9 cellular contexts compared by ENCODE assay signal in genomic region chr10:62527019-62527827, GRCh38.
DNase-seq lines count a peak whose midpoint lies in the region; ATAC-seq and TF ChIP-seq lines count a peak whose summit lies in the region.
"Had no signal": no experiment of that assay in that cellular context is flagged by ENCODE, and none has a peak within 500 bp of the region (broad histone marks: within the 10 kb centered on the region; RNA-seq: fewer than 3 reads in every experiment).

No MANE protein-coding gene starts in this region.

- H3K4me2 ChIP-seq in PC-3 (ENCODE audit: low read length) = no peak overlapping the region
- H3K4me2 ChIP-seq: A549 had no signal

- H3K27me3 Mint-ChIP-seq in T-helper 2 cell treated with Interferon-gamma antibody and Interleukin-4, amounts not matched to agents 5 μg/mL and 100 μg/mL, for 36 hours (ENCODE audit: low read depth) = peaks cover 8% of the 10 kb centered on the region

- no peaks in the 10 kb centered on the region for H3K79me2 ChIP-seq in PC-3 (ENCODE audit: low read length)

- H3K4me3 Mint-ChIP-seq in T-helper 2 cell treated with Interferon-gamma antibody and Interleukin-4, amounts not matched to agents 5 μg/mL and 100 μg/mL, for 36 hours = peak overlapping the region; percentile 37

- H3K36me3 ChIP-seq in PC-3 (ENCODE audit: low read depth, low read length) = no peaks in the 10 kb centered on the region
- no peaks in the 10 kb centered on the region for H3K36me3 ChIP-seq in spleen

- WGBS in spleen, 5 donors = 54 to 74% (median 56%) methylated on average over 6 of the region's 6 CpGs

- CTCF ChIA-PET in PC-3 (lab: Charles Lee) = no interaction called here

- no peaks in the 10 kb centered on the region for H3F3A ChIP-seq in PC-3 (ENCODE audit: low read length, unreplicated experiment)

- H4K20me1 ChIP-seq in PC-3 (ENCODE audit: low read length) = no peaks in the 10 kb centered on the region

- BruUV-seq in PC-3 (replicated peaks; lab: Mats Ljungman, UMichigan) = no TSS peak

- peaks cover 41% of the 10 kb centered on the region for H3K4me1 Mint-ChIP-seq in T-helper 2 cell treated with Interferon-gamma antibody and Interleukin-4, amounts not matched to agents 5 μg/mL and 100 μg/mL, for 36 hours (ENCODE audit: low read depth)

- H3K27ac ChIP-seq in PC-3 (ENCODE audit: low read length) = no peak overlapping the region
- H3K27ac ChIP-seq in spleen = peak overlapping the region; percentile 36 to 88 (median 80)
- H3K27ac ChIP-seq: A549 had no signal

- POLR2A ChIA-PET in PC-3 (lab: Charles Lee; ENCODE audit: unreplicated experiment) = interaction anchor here (0.8 kb wide), 1 partner anchor 40 kb away, joined by 5 read pairs; no protein-coding TSS in a partner anchor

- H3K9me3 ChIP-seq in PC-3 (ENCODE audit: low read length) (no peaks in the 10 kb centered on the region), spleen (peaks cover 0 to 11% (median 5%) of the 10 kb centered on the region in 8 donors)

- no peaks in the 10 kb centered on the region for H3K4me1 ChIP-seq in PC-3 (ENCODE audit: insufficient read depth, low read length)
- peaks cover 8 to 38% (median 30%) of the 10 kb centered on the region in 6 donors for H3K4me1 ChIP-seq in spleen
- H3K4me1 ChIP-seq: A549 had no signal

- DNase-seq in T-helper 2 cell treated with Interferon-gamma antibody and Interleukin-4, amounts not matched to agents 5 μg/mL and 100 μg/mL, for 36 hours (ENCODE audit: low spot score) = no peak
- DNase-seq in T-helper 2 cell (no peak), PC-3 (no peak), spleen (peak; percentile 84), EL (no peak), GM10266 (ENCODE audit: extremely low spot score) (no peak), NCI-H446 treated with DMSO at 0.1 percent for 48 hours (lab: John Stamatoyannopoulos, UW) (no peak)

- 0 out of 2 replicates have a peak overlapping the region, but pooled peaks have one; percentile 17 for H2AFZ ChIP-seq in PC-3 (ENCODE audit: low read length)

- peaks cover 23% of the 10 kb centered on the region for H3K36me3 Mint-ChIP-seq in T-helper 2 cell treated with Interferon-gamma antibody and Interleukin-4, amounts not matched to agents 5 μg/mL and 100 μg/mL, for 36 hours (ENCODE audit: low read depth)

- H3K27ac Mint-ChIP-seq in T-helper 2 cell treated with Interferon-gamma antibody and Interleukin-4, amounts not matched to agents 5 μg/mL and 100 μg/mL, for 36 hours = peak overlapping the region; percentile 67

- H3K9me2 ChIP-seq in PC-3 (replicated peaks; ENCODE audit: low read length) = no peaks in the 10 kb centered on the region

- TF ChIP-seq POLR2A in spleen (IDR thresholded peaks at IDR 0.05) = no peak

- peak; percentile 33 for ATAC-seq in HG02852 (IDR thresholded peaks at IDR 0.05; ENCODE audit: unreplicated experiment)
- ATAC-seq in PC-3 = no peak
- ATAC-seq: A549 had no signal

- H3K4me3 ChIP-seq in PC-3 (ENCODE audit: low read length) (no peak overlapping the region), spleen (no peak overlapping the region)
- H3K4me3 ChIP-seq: A549 had no signal

- TF ChIP-seq CTCF in PC-3 (conservative IDR thresholded peaks at IDR 0.05; ENCODE audit: low read depth, low read length) (no peak), spleen (IDR thresholded peaks at IDR 0.05 in 8 of 11, conservative IDR thresholded peaks at IDR 0.05 in 3 of 11) (no peak), GM10266 (IDR thresholded peaks at IDR 0.05; ENCODE audit: control insufficient read depth, insufficient read depth, low read depth, missing control alignments) (no peak)

- H3K27me3 ChIP-seq in PC-3 (ENCODE audit: low read length) (no peaks in the 10 kb centered on the region), spleen (replicated peaks in 1 of 7) (no peaks in the 10 kb centered on the region)

- peaks cover 40% of the 10 kb centered on the region for H3K9me3 Mint-ChIP-seq in T-helper 2 cell treated with Interferon-gamma antibody and Interleukin-4, amounts not matched to agents 5 μg/mL and 100 μg/mL, for 36 hours

- intact Hi-C loops in PC-3 (cut with micrococcal nuclease) = no loop called here
- intact Hi-C loops in spleen (cut with DNase I; ENCODE audit: low total_unique reads) = no loop called here

- no peak overlapping the region for H3K9ac ChIP-seq in PC-3 (ENCODE audit: low read length)
